1 cellular context compared by ENCODE assay signal in the genomic region with DNA sequence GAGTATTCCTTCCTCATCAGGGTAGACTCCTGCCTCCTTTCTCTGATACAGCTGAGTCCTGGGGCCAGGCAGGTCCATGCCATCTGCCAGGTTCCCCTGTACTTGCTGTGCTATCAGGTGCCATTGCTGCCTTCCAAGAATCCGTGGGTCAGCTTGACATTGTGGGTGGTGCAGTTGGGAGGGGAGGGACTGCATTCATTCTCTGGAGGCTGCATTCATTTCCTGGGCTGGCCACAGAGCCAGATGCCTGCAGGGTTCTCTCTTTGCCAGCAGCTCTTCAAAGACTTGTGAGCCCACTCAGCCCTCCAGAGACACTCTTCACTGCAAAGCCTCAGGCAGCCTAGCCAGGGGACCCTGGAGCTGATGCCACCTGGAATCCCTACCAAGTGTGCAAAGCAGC.
TF ChIP-seq lines count a peak whose summit lies in the region.

No MANE protein-coding gene starts in this region.

TF ChIP-seq in SK-N-SH, 30 proteins besides CTCF, POLR2A, EP300 and RAD21 (continued from another document):
- TF ChIP-seq, protein P1, sequence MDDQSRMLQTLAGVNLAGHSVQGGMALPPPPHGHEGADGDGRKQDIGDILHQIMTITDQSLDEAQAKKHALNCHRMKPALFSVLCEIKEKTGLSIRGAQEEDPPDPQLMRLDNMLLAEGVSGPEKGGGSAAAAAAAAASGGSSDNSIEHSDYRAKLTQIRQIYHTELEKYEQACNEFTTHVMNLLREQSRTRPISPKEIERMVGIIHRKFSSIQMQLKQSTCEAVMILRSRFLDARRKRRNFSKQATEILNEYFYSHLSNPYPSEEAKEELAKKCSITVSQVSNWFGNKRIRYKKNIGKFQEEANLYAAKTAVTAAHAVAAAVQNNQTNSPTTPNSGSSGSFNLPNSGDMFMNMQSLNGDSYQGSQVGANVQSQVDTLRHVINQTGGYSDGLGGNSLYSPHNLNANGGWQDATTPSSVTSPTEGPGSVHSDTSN (IDR thresholded peaks at IDR 0.05), result no peak
- TF ChIP-seq MEF2A (IDR thresholded peaks at IDR 0.05; ENCODE audit: borderline replicate concordance, low read depth) (no peak), FOSL2 (IDR thresholded peaks at IDR 0.05; ENCODE audit: borderline replicate concordance, low read depth) (no peak), TEAD4 (IDR thresholded peaks at IDR 0.05; ENCODE audit: borderline replicate concordance, insufficient read depth) (no peak)
